Comparison of ENCODE assay signal across 8 cellular contexts in the genomic region with DNA sequence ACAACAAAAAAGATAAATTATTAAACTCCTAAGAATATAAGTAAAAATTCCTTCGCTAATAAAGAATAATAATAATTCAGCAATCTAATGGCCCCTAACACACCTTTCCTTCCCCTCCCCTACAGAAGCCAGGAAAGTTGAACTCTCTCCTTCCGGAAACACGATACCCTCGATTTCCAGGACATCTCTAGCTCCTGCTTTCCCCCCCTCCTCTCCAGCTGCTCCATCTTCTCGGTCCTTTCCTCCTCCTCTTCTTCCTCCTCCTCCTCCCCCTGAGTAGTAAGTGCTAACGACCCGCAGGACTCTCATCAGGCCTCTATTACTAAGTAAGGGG.
DNase-seq lines count a peak whose midpoint lies in the region; TF ChIP-seq lines count a peak whose summit lies in the region.

No MANE protein-coding gene starts in this region.

- H3K9ac ChIP-seq in mucosa of rectum (ENCODE audit: low read depth in 1 of 2, low read length in 2 of 2), result peak overlapping the region; percentile 85 to 87

- H3K27ac ChIP-seq in mucosa of rectum (ENCODE audit: low read depth in 2 of 2, low read length in 2 of 2), result peak overlapping the region; percentile 81 to 83

- DNase-seq in NCI-H2171 (lab: John Stamatoyannopoulos, UW) (peak; percentile 24), cardiac fibroblast (ENCODE audit: low read depth in 2 of 2) (peak in 1 of 2 donors; percentile 32), SHP77 treated with DMSO at 0.1 percent for 48 hours (lab: John Stamatoyannopoulos, UW) (no peak), hypothalamus (lab: John Stamatoyannopoulos, UW) (no peak), NCI-H2227 (lab: John Stamatoyannopoulos, UW; ENCODE audit: unreplicated experiment) (no peak)
- no peak for DNase-seq in stimulated activated CD4-positive, alpha-beta T cell treated with anti-CD3 and anti-CD28 coated beads, Interleukin-15, amount 100 ng/mL, for 24 hours

- TF ChIP-seq CTCF in cardiac fibroblast (IDR thresholded peaks at IDR 0.05; ENCODE audit: low read depth, low read length), result no peak

- H3K36me3 ChIP-seq in mucosa of rectum (ENCODE audit: control insufficient read depth in 2 of 2, insufficient read depth in 2 of 2, low read length in 2 of 2), result no peaks in the 10 kb centered on the region

- H3K4me3 ChIP-seq in GM08714 (ENCODE audit: low read length) (peak overlapping the region; percentile 88), cardiac fibroblast (replicated peaks in 1 of 2; ENCODE audit: low read depth in 2 of 2, low read length in 2 of 2) (peak overlapping the region; percentile 97), mucosa of rectum (ENCODE audit: low read length in 2 of 2) (peak overlapping the region; percentile 93 to 95)

- H3K4me1 ChIP-seq in mucosa of rectum (ENCODE audit: control insufficient read depth in 2 of 2, insufficient read depth in 2 of 2, low read length in 2 of 2), result peaks cover 3 to 4% of the 10 kb centered on the region in 2 donors

- H3K9me3 ChIP-seq in mucosa of rectum (ENCODE audit: control insufficient read depth in 2 of 2, low read length in 2 of 2), result no peaks in the 10 kb centered on the region

- H3K27me3 ChIP-seq in mucosa of rectum (ENCODE audit: control insufficient read depth in 2 of 2, insufficient read depth in 2 of 2, low read length in 2 of 2), result no peaks in the 10 kb centered on the region
